Comparison of ENCODE assay signal across 21 cellular contexts in the genomic region with DNA sequence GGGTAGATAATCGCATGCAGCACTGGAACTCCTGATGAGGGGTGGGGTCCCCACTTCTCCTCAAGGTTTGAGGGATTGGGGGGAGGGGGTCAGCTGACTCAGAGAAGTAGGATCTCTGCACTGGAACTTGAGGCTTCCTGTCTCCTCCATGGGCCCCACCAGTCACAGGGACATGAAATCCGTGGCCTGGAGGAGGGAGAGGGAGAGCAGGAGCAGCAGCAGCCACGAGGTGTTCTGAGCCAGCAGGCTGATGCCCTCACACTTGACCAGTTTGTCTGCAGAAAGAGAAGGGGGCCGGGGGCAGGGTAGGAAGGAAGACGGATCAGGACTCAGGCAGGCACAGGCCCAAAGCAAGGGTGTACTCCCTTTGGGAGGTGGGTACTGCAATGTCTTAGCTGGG. TPM values are rescaled to one million over a fixed set of nuclear protein-coding genes. Genes with fewer than 3 reads are reported as not detected.
DNase-seq lines count a peak whose midpoint lies in the region; ATAC-seq and TF ChIP-seq lines count a peak whose summit lies in the region.
"Had no signal": no experiment of that assay in that cellular context is flagged by ENCODE, and none has a peak within 500 bp of the region (broad histone marks: within the 10 kb centered on the region; RNA-seq: fewer than 3 reads in every experiment).

No MANE protein-coding gene starts in this region.

- H3K4me1 Mint-ChIP-seq in HFFc6 (ENCODE audit: low read depth) (peaks cover 62% of the 10 kb centered on the region), chondrocyte (ENCODE audit: low read depth) (peaks cover 66% of the 10 kb centered on the region), neural crest cell (peaks cover 36% of the 10 kb centered on the region), glutamatergic neuron (ENCODE audit: low read depth, unreplicated experiment) (no peaks in the 10 kb centered on the region)

- H3K4me3 Mint-ChIP-seq in HFFc6 (peak overlapping the region; percentile 97), chondrocyte (ENCODE audit: unreplicated experiment) (no peak overlapping the region), neural crest cell (peak overlapping the region; percentile 62), glutamatergic neuron (ENCODE audit: unreplicated experiment) (no peak overlapping the region)
- H3K4me3 Mint-ChIP-seq: CD8-positive, alpha-beta T cell had no signal

- DNase-seq in AG04450 (ENCODE audit: low read depth, low spot score) (no peak), HFFc6 (no peak), chondrocyte (ENCODE audit: low spot score) (no peak), neural crest cell (ENCODE audit: low read depth, low spot score) (no peak), iPS-NIHi11 (ENCODE audit: low spot score) (no peak), UCSD-AML1 (lab: John Stamatoyannopoulos, UW; ENCODE audit: unreplicated experiment) (no peak), glutamatergic neuron (no peak)
- DNase-seq: 8988T, AML-193, C1 segment of cervical spinal cord, DND-41, MM.1S, NCI-H1092, NCI-H1436 treated with DMSO at 0.1 percent for 48 hours, NCI-H1930, NCI-H2227 treated with DMSO at 0.1 percent for 48 hours, NCI-H510A, SHP77 treated with DMSO at 0.1 percent for 48 hours had no signal

- CTCF ChIA-PET in AG04450 (lab: Charles Lee): interaction anchor here (1.0 to 3.4 kb wide), 4 partner anchors 20 to 81 kb away, joined by 3 to 16 read pairs (median 6); no protein-coding TSS in a partner anchor

- H3K9me3 Mint-ChIP-seq in HFFc6: no peaks in the 10 kb centered on the region
- H3K9me3 Mint-ChIP-seq in chondrocyte (ENCODE audit: low read depth): peaks cover 5% of the 10 kb centered on the region
- no peaks in the 10 kb centered on the region for H3K9me3 Mint-ChIP-seq in neural crest cell
- peaks cover 1% of the 10 kb centered on the region for H3K9me3 Mint-ChIP-seq in glutamatergic neuron (ENCODE audit: unreplicated experiment)
- H3K9me3 Mint-ChIP-seq: CD8-positive, alpha-beta T cell had no signal

- H3K27ac Mint-ChIP-seq in HFFc6: peak overlapping the region; percentile 97
- H3K27ac Mint-ChIP-seq in chondrocyte (ENCODE audit: unreplicated experiment): peak overlapping the region; percentile 42
- no peak overlapping the region for H3K27ac Mint-ChIP-seq in neural crest cell (ENCODE audit: unreplicated experiment)
- H3K27ac Mint-ChIP-seq in glutamatergic neuron (ENCODE audit: unreplicated experiment): no peak overlapping the region
- H3K27ac Mint-ChIP-seq: CD8-positive, alpha-beta T cell had no signal

- POLR2A ChIA-PET in AG04450 (lab: Yijun Ruan, JAX): no interaction called here

- no peaks in the 10 kb centered on the region for H3K27me3 ChIP-seq in AG04450 (ENCODE audit: control insufficient read depth, insufficient read depth, low read length)

- H3K9me3 ChIP-seq in AG04450 (ENCODE audit: control insufficient read depth, insufficient read depth, low read length): peaks cover under 1% of the 10 kb centered on the region; the same call in 1 of the 2 replicates

- no peak for TF ChIP-seq CTCF in AG04450 (IDR thresholded peaks at IDR 0.05; ENCODE audit: low read depth, low read length)
- no peak for TF ChIP-seq CTCF in HFFc6 (IDR thresholded peaks at IDR 0.05)
- no peak for TF ChIP-seq CTCF in chondrocyte (IDR thresholded peaks at IDR 0.05)
- no peak for TF ChIP-seq CTCF in neural crest cell (conservative IDR thresholded peaks at IDR 0.05)
- TF ChIP-seq CTCF in glutamatergic neuron (IDR thresholded peaks at IDR 0.05; ENCODE audit: partially characterized antibody, unreplicated experiment): no peak

- peaks cover 50% of the 10 kb centered on the region for H3K36me3 Mint-ChIP-seq in HFFc6 (ENCODE audit: low read depth)
- H3K36me3 Mint-ChIP-seq in chondrocyte (ENCODE audit: low read depth): peaks cover 12% of the 10 kb centered on the region
- peaks cover 8% of the 10 kb centered on the region for H3K36me3 Mint-ChIP-seq in neural crest cell (ENCODE audit: low read depth)
- no peaks in the 10 kb centered on the region for H3K36me3 Mint-ChIP-seq in glutamatergic neuron (ENCODE audit: unreplicated experiment)
- H3K36me3 Mint-ChIP-seq: CD8-positive, alpha-beta T cell had no signal

- no peak for ATAC-seq in GM21526 (IDR thresholded peaks at IDR 0.05; ENCODE audit: low FRiP score, unreplicated experiment)
- ATAC-seq: CD8-positive, alpha-beta T cell had no signal

- H3K4me3 ChIP-seq in AG04450 (ENCODE audit: low read depth, low read length): no peak overlapping the region
- H3K4me3 ChIP-seq: SK-N-MC had no signal

- peak overlapping the region; percentile 47 for H3K27ac ChIP-seq in AG04450 (ENCODE audit: low read depth, low read length)
- H3K27ac ChIP-seq: SK-N-MC had no signal

- peaks cover 5% of the 10 kb centered on the region for H3K27me3 Mint-ChIP-seq in HFFc6 (ENCODE audit: insufficient read depth)
- no peaks in the 10 kb centered on the region for H3K27me3 Mint-ChIP-seq in chondrocyte (ENCODE audit: low read depth)
- peaks cover 14% of the 10 kb centered on the region for H3K27me3 Mint-ChIP-seq in neural crest cell (ENCODE audit: low read depth)
- peaks cover 17% of the 10 kb centered on the region for H3K27me3 Mint-ChIP-seq in glutamatergic neuron (ENCODE audit: unreplicated experiment)

RNA-seq across cellular contexts. Expression of a gene that starts 3.7 kb away (rescaled TPM):
- 915 and 1,307 TPM in 2 replicates for polyA plus RNA-seq in AG04450 (2011; rRNA removed)
- 1,003 and 1,444 TPM in 2 replicates for polyA minus RNA-seq in AG04450 (2011; rRNA and poly(A)+ RNA removed)
- total RNA-seq in HFFc6 (2021; fragmentation: NEBNext Ultra II Directional; extraction: Animal tissue kit (Norgen Biotek cat#: 25700)): 100 to 1,000 TPM; 705 to 934 (median 790) TPM
- total RNA-seq in chondrocyte: 198 to 219 TPM (median 215 TPM) in 3 replicates
- 75.4 and 90.3 TPM in 2 replicates for total RNA-seq in neural crest cell
- 22.0 TPM for total RNA-seq in glutamatergic neuron (ENCODE audit: unreplicated experiment)
- total RNA-seq: CD8-positive, alpha-beta T cell had no signal

RNA-seq across cellular contexts. Expression of a gene that starts 37.8 kb away (rescaled TPM):
- polyA plus RNA-seq in AG04450 (2011; rRNA removed): 0.32 and 0.46 TPM in 2 replicates
- polyA minus RNA-seq in AG04450 (2011; rRNA and poly(A)+ RNA removed): 0.35 and 1.0 TPM in 2 replicates
- total RNA-seq in HFFc6 (2021; fragmentation: NEBNext Ultra II Directional; extraction: Animal tissue kit (Norgen Biotek cat#: 25700)): under 1 TPM; 0.32 to 0.71 (median 0.49) TPM
- 2.1 to 4.1 TPM (median 3.6 TPM) in 3 replicates for total RNA-seq in chondrocyte
- total RNA-seq in neural crest cell: 3.4 and 3.7 TPM in 2 replicates
- 2.6 TPM for total RNA-seq in glutamatergic neuron (ENCODE audit: unreplicated experiment)

Comparison
In these comparisons a context has a peak if more than half of its experiments do, and no peak if none do; other contexts are left out.
1. H3K27ac Mint-ChIP-seq: peak in HFFc6 (single experiment) and chondrocyte (single experiment); none in neural crest cell (single experiment) and glutamatergic neuron (single experiment).
2. H3K4me3 Mint-ChIP-seq: peak in HFFc6 (single experiment) and neural crest cell (single experiment); none in chondrocyte (single experiment) and glutamatergic neuron (single experiment).